In genomic region chr1:235423214-235423652, GRCh38 we compare ENCODE assay signal across 10 cellular contexts. TPM values are rescaled to one million over a fixed set of nuclear protein-coding genes. Genes with fewer than 3 reads are reported as not detected.
DNase-seq lines count a peak whose midpoint lies in the region; ATAC-seq, FAIRE-seq and TF ChIP-seq lines count a peak whose summit lies in the region.
"Had no signal": no experiment of that assay in that cellular context is flagged by ENCODE, and none has a peak within 500 bp of the region (broad histone marks: within the 10 kb centered on the region; RNA-seq: fewer than 3 reads in every experiment).

No MANE protein-coding gene starts in this region.

- H3K4me3 Mint-ChIP-seq in progenitor cell of endocrine pancreas (ENCODE audit: low read depth) = no peak overlapping the region
- H3K4me3 Mint-ChIP-seq: mesothelial cell of epicardium had no signal

- intact Hi-C loops in ascending aorta (cut with DNase I) = no loop called here

- no peak for FAIRE-seq in urothelium cell line (lab: Jason Lieb, UNC)

- H3K27me3 Mint-ChIP-seq in progenitor cell of endocrine pancreas = no peaks in the 10 kb centered on the region

- peaks cover 5% of the 10 kb centered on the region for H3K4me1 Mint-ChIP-seq in progenitor cell of endocrine pancreas (ENCODE audit: low read depth)

- no peaks in the 10 kb centered on the region for H3K4me1 ChIP-seq in ascending aorta
- peaks cover 6% of the 10 kb centered on the region for H3K4me1 ChIP-seq in effector memory CD4-positive, alpha-beta T cell (ENCODE audit: control insufficient read depth, insufficient read depth, low read length, poor library complexity, severe bottlenecking)

- H3K27ac ChIP-seq in ascending aorta = no peak overlapping the region
- no peak overlapping the region for H3K27ac ChIP-seq in effector memory CD4-positive, alpha-beta T cell (ENCODE audit: insufficient read depth, low read length, poor library complexity, severe bottlenecking)
- H3K27ac ChIP-seq: epithelial cell of prostate had no signal

- H3K9me3 ChIP-seq in ascending aorta = no peaks in the 10 kb centered on the region
- H3K9me3 ChIP-seq in effector memory CD4-positive, alpha-beta T cell (ENCODE audit: control insufficient read depth, low read length) = no peaks in the 10 kb centered on the region

- DNase-seq in activated T-cell treated with anti-CD3 and anti-CD28 coated beads for 24 hours (ENCODE audit: low read depth) (peak; percentile 16), progenitor cell of endocrine pancreas (ENCODE audit: low spot score, unreplicated experiment) (no peak), ascending aorta (ENCODE audit: low spot score in 2 of 2) (no peak), foreskin melanocyte (no peak), urothelium cell line (ENCODE audit: low spot score) (no peak)
- DNase-seq in effector memory CD4-positive, alpha-beta T cell = no peak

- no peaks in the 10 kb centered on the region for H3K36me3 ChIP-seq in ascending aorta
- H3K36me3 ChIP-seq in effector memory CD4-positive, alpha-beta T cell (ENCODE audit: control insufficient read depth, insufficient read depth, low read length) = peaks cover 8% of the 10 kb centered on the region

- TF ChIP-seq CTCF in progenitor cell of endocrine pancreas (IDR thresholded peaks at IDR 0.05; ENCODE audit: unreplicated experiment) (no peak), ascending aorta (IDR thresholded peaks at IDR 0.05) (no peak)

- H3K36me3 Mint-ChIP-seq in progenitor cell of endocrine pancreas (ENCODE audit: insufficient read depth) = peaks cover 2% of the 10 kb centered on the region

- no peaks in the 10 kb centered on the region for H3K27me3 ChIP-seq in ascending aorta
- H3K27me3 ChIP-seq in effector memory CD4-positive, alpha-beta T cell (replicated peaks; ENCODE audit: control insufficient read depth, insufficient read depth, low read length, poor library complexity, severe bottlenecking) = no peaks in the 10 kb centered on the region

- no peaks in the 10 kb centered on the region for H3K9me3 Mint-ChIP-seq in progenitor cell of endocrine pancreas (ENCODE audit: low read depth)
- H3K9me3 Mint-ChIP-seq: mesothelial cell of epicardium had no signal

- no peak overlapping the region for H3K4me3 ChIP-seq in ascending aorta
- H3K4me3 ChIP-seq in effector memory CD4-positive, alpha-beta T cell (ENCODE audit: insufficient read depth, low read depth, low read length, poor library complexity, severe bottlenecking) = no peak overlapping the region

- ATAC-seq in GM19372 (IDR thresholded peaks at IDR 0.05; ENCODE audit: low read depth, unreplicated experiment) (peak; percentile 67), HG03135 (IDR thresholded peaks at IDR 0.05; ENCODE audit: unreplicated experiment) (peak; percentile 70)

- peak overlapping the region; percentile 53 for H3K27ac Mint-ChIP-seq in progenitor cell of endocrine pancreas
- H3K27ac Mint-ChIP-seq: mesothelial cell of epicardium had no signal

RNA-seq across cellular contexts. Expression of gene TBCE, which starts 56.0 kb away (rescaled TPM):
- total RNA-seq in progenitor cell of endocrine pancreas (37.5 and 40.7 TPM in 2 replicates), ascending aorta (67.8 TPM)
